7 cellular contexts compared by ENCODE assay signal in genomic region chr17:7502987-7503386, GRCh38. TPM values are rescaled to one million over a fixed set of nuclear protein-coding genes. Genes with fewer than 3 reads are reported as not detected.
DNase-seq lines count a peak whose midpoint lies in the region; ATAC-seq, FAIRE-seq and TF ChIP-seq lines count a peak whose summit lies in the region.
"Had no signal": no experiment of that assay in that cellular context is flagged by ENCODE, and none has a peak within 500 bp of the region (broad histone marks: within the 10 kb centered on the region; RNA-seq: fewer than 3 reads in every experiment).

No MANE protein-coding gene starts in this region.

- H4K20me1 ChIP-seq in OCI-LY7 (ENCODE audit: insufficient read depth, low read length): no peaks in the 10 kb centered on the region

- POLR2A ChIA-PET in OCI-LY7 (lab: Charles Lee): no interaction called here

- H3K27ac ChIP-seq in OCI-LY7 (ENCODE audit: low read depth, low read length, poor library complexity, severe bottlenecking): no peak overlapping the region
- H3K27ac ChIP-seq in kidney (ENCODE audit: low read depth in 2 of 2, low read length in 2 of 2): no peak overlapping the region
- H3K27ac ChIP-seq: gastrocnemius medialis had no signal

- H3K4me2 ChIP-seq in OCI-LY7 (ENCODE audit: low read length): no peak overlapping the region

- H3K9ac ChIP-seq in kidney (ENCODE audit: low read length in 2 of 2): no peak overlapping the region

- H3K36me3 ChIP-seq in OCI-LY7 (ENCODE audit: insufficient read depth, low read length): peaks cover 95% of the 10 kb centered on the region
- H3K36me3 ChIP-seq in kidney (ENCODE audit: control insufficient read depth in 1 of 2, insufficient read depth in 2 of 2, low read length in 2 of 2): peaks cover 60 to 77% of the 10 kb centered on the region in 2 donors

- DNase-seq in ELR (ENCODE audit: low read depth): peak; percentile 44
- DNase-seq in OCI-LY7 (ENCODE audit: low spot score): no peak
- no peak for DNase-seq in kidney
- no peak for DNase-seq in NCI-H2029 (lab: John Stamatoyannopoulos, UW)
- DNase-seq: gastrocnemius medialis had no signal

- intact Hi-C loops in OCI-LY7 (cut with micrococcal nuclease; ENCODE audit: unreplicated experiment): no loop called here
- intact Hi-C loops in kidney (cut with DNase I): no loop called here

- ATAC-seq in HG02884 (IDR thresholded peaks at IDR 0.05; ENCODE audit: unreplicated experiment): no peak
- no peak for ATAC-seq in GM21529 (IDR thresholded peaks at IDR 0.05; ENCODE audit: unreplicated experiment)
- ATAC-seq: gastrocnemius medialis had no signal

- no peaks in the 10 kb centered on the region for H3K9me3 ChIP-seq in OCI-LY7 (ENCODE audit: low read length)
- H3K9me3 ChIP-seq in kidney (ENCODE audit: control insufficient read depth in 1 of 2, low read length in 2 of 2): no peaks in the 10 kb centered on the region
- H3K9me3 ChIP-seq: gastrocnemius medialis had no signal

- no peak for FAIRE-seq in kidney (lab: Jason Lieb, UNC)

- H3K4me3 ChIP-seq in OCI-LY7 (ENCODE audit: low read depth, low read length, poor library complexity, severe bottlenecking) (no peak overlapping the region), kidney (ENCODE audit: low read length in 2 of 2) (no peak overlapping the region)
- H3K4me3 ChIP-seq: gastrocnemius medialis had no signal

- no peak overlapping the region for H2AFZ ChIP-seq in OCI-LY7 (ENCODE audit: low read length)

- peak; percentile 51 for TF ChIP-seq CTCF in OCI-LY7 (conservative IDR thresholded peaks at IDR 0.05; ENCODE audit: low read length)
- TF ChIP-seq CTCF in kidney (IDR thresholded peaks at IDR 0.05; ENCODE audit: borderline replicate concordance, extremely low read depth, insufficient read depth): peak; percentile 3

- H3K9me2 ChIP-seq in OCI-LY7 (ENCODE audit: insufficient read depth, low read length): no peaks in the 10 kb centered on the region

- BruUV-seq in OCI-LY7 (replicated peaks; lab: Mats Ljungman, UMichigan): no TSS peak

- no peaks in the 10 kb centered on the region for H3K4me1 ChIP-seq in OCI-LY7 (ENCODE audit: insufficient read depth, low read length, poor library complexity, severe bottlenecking)
- no peaks in the 10 kb centered on the region for H3K4me1 ChIP-seq in kidney (ENCODE audit: control insufficient read depth in 1 of 2, insufficient read depth in 1 of 2, low read depth in 1 of 2, low read length in 2 of 2)
- H3K4me1 ChIP-seq: gastrocnemius medialis had no signal

- CTCF ChIA-PET in OCI-LY7 (lab: Charles Lee; ENCODE audit: unreplicated experiment): no interaction called here

- H3K79me2 ChIP-seq in OCI-LY7 (ENCODE audit: insufficient read depth, low read depth, low read length): no peaks in the 10 kb centered on the region

RNA-seq across cellular contexts. Expression of gene POLR2A, which starts 18.8 kb away (rescaled TPM):
- total RNA-seq in OCI-LY7 (2014; rRNA removed; shearing (Covaris generic)): 76.6 and 84.2 TPM in 2 replicates
- total RNA-seq in OCI-LY7 (2022) (218 and 264 TPM in 2 replicates), kidney (133 TPM)
- polyA plus RNA-seq in kidney (ENCODE audit: insufficient read depth, low read depth, low replicate concordance): 18.6 TPM

RNA-seq across cellular contexts. Expression of gene SLC35G6, which starts 21.7 kb away (rescaled TPM):
- not detected in 2 replicates for total RNA-seq in OCI-LY7 (2014; rRNA removed; shearing (Covaris generic))
- not detected in 2 replicates for total RNA-seq in OCI-LY7 (2022)
- not detected for total RNA-seq in kidney
- not detected for polyA plus RNA-seq in kidney (ENCODE audit: insufficient read depth, low read depth, low replicate concordance)
- total RNA-seq: gastrocnemius medialis had no signal

RNA-seq across cellular contexts. Expression of gene ZBTB4, which starts 23.6 kb away (rescaled TPM):
- 3.4 and 3.5 TPM in 2 replicates for total RNA-seq in OCI-LY7 (2014; rRNA removed; shearing (Covaris generic))
- 3.9 and 4.6 TPM in 2 replicates for total RNA-seq in OCI-LY7 (2022)
- total RNA-seq in kidney: 64.8 TPM
- polyA plus RNA-seq in kidney (ENCODE audit: insufficient read depth, low read depth, low replicate concordance): 23.2 TPM

RNA-seq across cellular contexts. Expression of gene TNFSF12, which starts 45.9 kb away (rescaled TPM):
- total RNA-seq in OCI-LY7 (2014; rRNA removed; shearing (Covaris generic)): not detected in 2 replicates
- not detected in 2 replicates for total RNA-seq in OCI-LY7 (2022)
- 48.0 TPM for total RNA-seq in kidney
- 61.8 TPM for polyA plus RNA-seq in kidney (ENCODE audit: insufficient read depth, low read depth, low replicate concordance)

RNA-seq across cellular contexts. Expression of gene TNFSF13, which starts 55.6 kb away (rescaled TPM):
- 0.49 and 0.98 TPM in 2 replicates for total RNA-seq in OCI-LY7 (2014; rRNA removed; shearing (Covaris generic))
- total RNA-seq in OCI-LY7 (2022) (4.8 and 6.0 TPM in 2 replicates), kidney (99.2 TPM)
- polyA plus RNA-seq in kidney (ENCODE audit: insufficient read depth, low read depth, low replicate concordance): 68.6 TPM

Comparison
In these comparisons a context has a peak if more than half of its experiments do, and no peak if none do; other contexts are left out.
1. RNA of gene ZBTB4, which starts 23.6 kb away (total RNA-seq): 64.8 TPM in kidney (single experiment); 3.4 to 4.6 TPM in OCI-LY7; every median in the first group is over 10 times any median in the second.